In genomic region chr1:58409826-58410225, GRCh38 we compare ENCODE assay signal across 1 cellular context.
TF ChIP-seq lines count a peak whose summit lies in the region.

No MANE protein-coding gene starts in this region.

TF ChIP-seq in GM23338, 12 proteins besides CTCF, POLR2A, EP300 and RAD21 (continued from another document):
- TF ChIP-seq ZNF462 (CRISPR knock-in tag; IDR thresholded peaks at IDR 0.05) (no peak), ETS1 (IDR thresholded peaks at IDR 0.05) (no peak), JUNB (IDR thresholded peaks at IDR 0.05; ENCODE audit: unreplicated experiment) (no peak), STAT1 (IDR thresholded peaks at IDR 0.05; ENCODE audit: unreplicated experiment) (no peak), POLR2AphosphoS5 (IDR thresholded peaks at IDR 0.05; ENCODE audit: low read depth) (no peak)
TF ChIP-seq in GM23338: peak in this region for 0.
